Comparison of ENCODE assay signal across 1 cellular context in the genomic region with DNA sequence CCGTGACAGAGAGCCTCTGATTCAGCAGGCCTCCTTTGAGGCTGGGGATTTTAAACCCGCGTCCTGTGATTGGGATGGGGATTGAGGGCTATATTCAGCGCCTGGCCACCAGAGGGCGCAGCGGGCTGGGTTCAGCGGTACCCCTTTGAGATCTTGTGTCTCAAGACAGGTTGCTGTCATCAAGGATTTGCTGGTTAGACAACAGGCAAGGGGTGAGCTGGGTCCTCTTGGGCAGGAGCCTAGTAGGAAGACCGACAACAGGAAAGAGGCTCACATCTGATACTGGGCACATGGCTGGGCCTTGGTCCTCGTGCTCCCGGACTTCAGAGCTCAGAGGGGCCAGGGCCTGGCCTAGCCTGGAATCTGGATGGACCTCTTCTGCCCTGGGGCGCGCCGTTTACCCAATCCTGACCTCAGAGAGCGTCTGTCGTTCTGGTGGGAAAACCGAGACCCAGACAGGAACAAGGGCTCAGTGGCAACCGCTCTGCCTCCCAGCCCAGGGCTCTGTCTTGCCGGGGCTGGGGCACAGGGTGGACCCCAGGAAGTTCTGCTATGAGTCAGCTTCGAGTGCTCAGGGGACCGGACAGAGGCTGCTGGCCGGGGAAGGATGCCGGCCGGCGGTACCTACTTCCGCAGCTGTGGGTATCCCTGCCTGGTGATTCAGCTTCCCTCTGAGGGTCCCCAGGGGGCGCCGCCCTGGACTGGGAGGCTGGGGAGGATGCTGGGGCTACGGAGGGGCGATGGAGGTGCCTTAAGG.
TF ChIP-seq lines count a peak whose summit lies in the region.

No MANE protein-coding gene starts in this region.

TF ChIP-seq in HepG2, 621 proteins besides CTCF, POLR2A, EP300 and RAD21 (continued from another document and continues in another):
- TF ChIP-seq TBX2 (CRISPR knock-in tag; IDR thresholded peaks at IDR 0.05; ENCODE audit: borderline replicate concordance) (no peak), ZNF703 (CRISPR knock-in tag; IDR thresholded peaks at IDR 0.05; ENCODE audit: borderline replicate concordance) (no peak), MTF2 (CRISPR knock-in tag; IDR thresholded peaks at IDR 0.05; ENCODE audit: borderline replicate concordance) (no peak), RFXAP (CRISPR knock-in tag; IDR thresholded peaks at IDR 0.05; ENCODE audit: borderline replicate concordance) (no peak), FOXO1 (CRISPR knock-in tag; IDR thresholded peaks at IDR 0.05) (no peak), FOXK1 (CRISPR knock-in tag; IDR thresholded peaks at IDR 0.05; ENCODE audit: borderline replicate concordance, low read depth) (no peak), EHMT2 (IDR thresholded peaks at IDR 0.05; ENCODE audit: borderline replicate concordance, low read depth, low read length) (no peak), TBP (CRISPR knock-in tag; IDR thresholded peaks at IDR 0.05) (no peak), ZNF850 (CRISPR knock-in tag; conservative IDR thresholded peaks at IDR 0.05) (no peak), ZBTB7A (CRISPR knock-in tag; IDR thresholded peaks at IDR 0.05) (no peak), ZNF382 (CRISPR knock-in tag; IDR thresholded peaks at IDR 0.05; ENCODE audit: borderline replicate concordance) (no peak), ZSCAN20 (CRISPR knock-in tag; IDR thresholded peaks at IDR 0.05; ENCODE audit: borderline replicate concordance) (no peak), ZNF773 (CRISPR knock-in tag; IDR thresholded peaks at IDR 0.05; ENCODE audit: borderline replicate concordance) (no peak), SP1 (IDR thresholded peaks at IDR 0.05) (no peak), SP1 (CRISPR knock-in tag; IDR thresholded peaks at IDR 0.05) (no peak), HDAC2 (CRISPR knock-in tag; IDR thresholded peaks at IDR 0.05) (no peak), ZNF329 (CRISPR knock-in tag; IDR thresholded peaks at IDR 0.05; ENCODE audit: low read depth) (no peak), ZSCAN12 (CRISPR knock-in tag; IDR thresholded peaks at IDR 0.05) (no peak), CHCHD3 (CRISPR knock-in tag; IDR thresholded peaks at IDR 0.05) (no peak), ARHGAP35 (CRISPR knock-in tag; IDR thresholded peaks at IDR 0.05; ENCODE audit: borderline replicate concordance) (no peak), ZMYM3 (CRISPR knock-in tag; IDR thresholded peaks at IDR 0.05) (no peak), ETV6 (CRISPR knock-in tag; conservative IDR thresholded peaks at IDR 0.05) (no peak), TARDBP (CRISPR knock-in tag; IDR thresholded peaks at IDR 0.05) (0 out of 2 replicates have a peak, but pooled peaks have one; percentile 27), ZNF431 (CRISPR knock-in tag; IDR thresholded peaks at IDR 0.05; ENCODE audit: borderline replicate concordance, low read depth) (no peak), ZNF484 (CRISPR knock-in tag; IDR thresholded peaks at IDR 0.05; ENCODE audit: borderline replicate concordance, low read depth) (no peak), JUND (CRISPR knock-in tag; IDR thresholded peaks at IDR 0.05) (no peak), RNF2 (conservative IDR thresholded peaks at IDR 0.05; ENCODE audit: low read depth) (0 out of 2 replicates have a peak, but pooled peaks have one; percentile 34), REL (CRISPR knock-in tag; conservative IDR thresholded peaks at IDR 0.05) (no peak), RXRB (CRISPR knock-in tag; IDR thresholded peaks at IDR 0.05; ENCODE audit: borderline replicate concordance) (no peak)
- TF ChIP-seq, protein P1, sequence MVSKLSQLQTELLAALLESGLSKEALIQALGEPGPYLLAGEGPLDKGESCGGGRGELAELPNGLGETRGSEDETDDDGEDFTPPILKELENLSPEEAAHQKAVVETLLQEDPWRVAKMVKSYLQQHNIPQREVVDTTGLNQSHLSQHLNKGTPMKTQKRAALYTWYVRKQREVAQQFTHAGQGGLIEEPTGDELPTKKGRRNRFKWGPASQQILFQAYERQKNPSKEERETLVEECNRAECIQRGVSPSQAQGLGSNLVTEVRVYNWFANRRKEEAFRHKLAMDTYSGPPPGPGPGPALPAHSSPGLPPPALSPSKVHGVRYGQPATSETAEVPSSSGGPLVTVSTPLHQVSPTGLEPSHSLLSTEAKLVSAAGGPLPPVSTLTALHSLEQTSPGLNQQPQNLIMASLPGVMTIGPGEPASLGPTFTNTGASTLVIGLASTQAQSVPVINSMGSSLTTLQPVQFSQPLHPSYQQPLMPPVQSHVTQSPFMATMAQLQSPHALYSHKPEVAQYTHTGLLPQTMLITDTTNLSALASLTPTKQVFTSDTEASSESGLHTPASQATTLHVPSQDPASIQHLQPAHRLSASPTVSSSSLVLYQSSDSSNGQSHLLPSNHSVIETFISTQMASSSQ (IDR thresholded peaks at IDR 0.05; ENCODE audit: low read depth): no peak
- TF ChIP-seq, protein P1 (CRISPR knock-in tag; IDR thresholded peaks at IDR 0.05; ENCODE audit: borderline replicate concordance): no peak
- TF ChIP-seq, protein P2, sequence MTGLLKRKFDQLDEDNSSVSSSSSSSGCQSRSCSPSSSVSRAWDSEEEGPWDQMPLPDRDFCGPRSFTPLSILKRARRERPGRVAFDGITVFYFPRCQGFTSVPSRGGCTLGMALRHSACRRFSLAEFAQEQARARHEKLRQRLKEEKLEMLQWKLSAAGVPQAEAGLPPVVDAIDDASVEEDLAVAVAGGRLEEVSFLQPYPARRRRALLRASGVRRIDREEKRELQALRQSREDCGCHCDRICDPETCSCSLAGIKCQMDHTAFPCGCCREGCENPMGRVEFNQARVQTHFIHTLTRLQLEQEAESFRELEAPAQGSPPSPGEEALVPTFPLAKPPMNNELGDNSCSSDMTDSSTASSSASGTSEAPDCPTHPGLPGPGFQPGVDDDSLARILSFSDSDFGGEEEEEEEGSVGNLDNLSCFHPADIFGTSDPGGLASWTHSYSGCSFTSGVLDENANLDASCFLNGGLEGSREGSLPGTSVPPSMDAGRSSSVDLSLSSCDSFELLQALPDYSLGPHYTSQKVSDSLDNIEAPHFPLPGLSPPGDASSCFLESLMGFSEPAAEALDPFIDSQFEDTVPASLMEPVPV (CRISPR knock-in tag; IDR thresholded peaks at IDR 0.05): 0 out of 2 replicates have a peak, but pooled peaks have one; percentile 33
- TF ChIP-seq, protein P3, sequence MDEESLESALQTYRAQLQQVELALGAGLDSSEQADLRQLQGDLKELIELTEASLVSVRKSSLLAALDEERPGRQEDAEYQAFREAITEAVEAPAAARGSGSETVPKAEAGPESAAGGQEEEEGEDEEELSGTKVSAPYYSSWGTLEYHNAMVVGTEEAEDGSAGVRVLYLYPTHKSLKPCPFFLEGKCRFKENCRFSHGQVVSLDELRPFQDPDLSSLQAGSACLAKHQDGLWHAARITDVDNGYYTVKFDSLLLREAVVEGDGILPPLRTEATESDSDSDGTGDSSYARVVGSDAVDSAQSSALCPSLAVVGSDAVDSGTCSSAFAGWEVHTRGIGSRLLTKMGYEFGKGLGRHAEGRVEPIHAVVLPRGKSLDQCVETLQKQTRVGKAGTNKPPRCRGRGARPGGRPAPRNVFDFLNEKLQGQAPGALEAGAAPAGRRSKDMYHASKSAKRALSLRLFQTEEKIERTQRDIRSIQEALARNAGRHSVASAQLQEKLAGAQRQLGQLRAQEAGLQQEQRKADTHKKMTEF (CRISPR knock-in tag; IDR thresholded peaks at IDR 0.05): no peak
- TF ChIP-seq, protein P4, sequence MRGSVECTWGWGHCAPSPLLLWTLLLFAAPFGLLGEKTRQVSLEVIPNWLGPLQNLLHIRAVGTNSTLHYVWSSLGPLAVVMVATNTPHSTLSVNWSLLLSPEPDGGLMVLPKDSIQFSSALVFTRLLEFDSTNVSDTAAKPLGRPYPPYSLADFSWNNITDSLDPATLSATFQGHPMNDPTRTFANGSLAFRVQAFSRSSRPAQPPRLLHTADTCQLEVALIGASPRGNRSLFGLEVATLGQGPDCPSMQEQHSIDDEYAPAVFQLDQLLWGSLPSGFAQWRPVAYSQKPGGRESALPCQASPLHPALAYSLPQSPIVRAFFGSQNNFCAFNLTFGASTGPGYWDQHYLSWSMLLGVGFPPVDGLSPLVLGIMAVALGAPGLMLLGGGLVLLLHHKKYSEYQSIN (CRISPR knock-in tag; IDR thresholded peaks at IDR 0.05; ENCODE audit: borderline replicate concordance): no peak
- TF ChIP-seq, protein P5, sequence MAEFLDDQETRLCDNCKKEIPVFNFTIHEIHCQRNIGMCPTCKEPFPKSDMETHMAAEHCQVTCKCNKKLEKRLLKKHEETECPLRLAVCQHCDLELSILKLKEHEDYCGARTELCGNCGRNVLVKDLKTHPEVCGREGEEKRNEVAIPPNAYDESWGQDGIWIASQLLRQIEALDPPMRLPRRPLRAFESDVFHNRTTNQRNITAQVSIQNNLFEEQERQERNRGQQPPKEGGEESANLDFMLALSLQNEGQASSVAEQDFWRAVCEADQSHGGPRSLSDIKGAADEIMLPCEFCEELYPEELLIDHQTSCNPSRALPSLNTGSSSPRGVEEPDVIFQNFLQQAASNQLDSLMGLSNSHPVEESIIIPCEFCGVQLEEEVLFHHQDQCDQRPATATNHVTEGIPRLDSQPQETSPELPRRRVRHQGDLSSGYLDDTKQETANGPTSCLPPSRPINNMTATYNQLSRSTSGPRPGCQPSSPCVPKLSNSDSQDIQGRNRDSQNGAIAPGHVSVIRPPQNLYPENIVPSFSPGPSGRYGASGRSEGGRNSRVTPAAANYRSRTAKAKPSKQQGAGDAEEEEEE (CRISPR knock-in tag; IDR thresholded peaks at IDR 0.05; ENCODE audit: borderline replicate concordance): no peak
- TF ChIP-seq, protein P6, sequence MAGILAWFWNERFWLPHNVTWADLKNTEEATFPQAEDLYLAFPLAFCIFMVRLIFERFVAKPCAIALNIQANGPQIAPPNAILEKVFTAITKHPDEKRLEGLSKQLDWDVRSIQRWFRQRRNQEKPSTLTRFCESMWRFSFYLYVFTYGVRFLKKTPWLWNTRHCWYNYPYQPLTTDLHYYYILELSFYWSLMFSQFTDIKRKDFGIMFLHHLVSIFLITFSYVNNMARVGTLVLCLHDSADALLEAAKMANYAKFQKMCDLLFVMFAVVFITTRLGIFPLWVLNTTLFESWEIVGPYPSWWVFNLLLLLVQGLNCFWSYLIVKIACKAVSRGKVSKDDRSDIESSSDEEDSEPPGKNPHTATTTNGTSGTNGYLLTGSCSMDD (CRISPR knock-in tag; IDR thresholded peaks at IDR 0.05): no peak
- TF ChIP-seq, protein P7, sequence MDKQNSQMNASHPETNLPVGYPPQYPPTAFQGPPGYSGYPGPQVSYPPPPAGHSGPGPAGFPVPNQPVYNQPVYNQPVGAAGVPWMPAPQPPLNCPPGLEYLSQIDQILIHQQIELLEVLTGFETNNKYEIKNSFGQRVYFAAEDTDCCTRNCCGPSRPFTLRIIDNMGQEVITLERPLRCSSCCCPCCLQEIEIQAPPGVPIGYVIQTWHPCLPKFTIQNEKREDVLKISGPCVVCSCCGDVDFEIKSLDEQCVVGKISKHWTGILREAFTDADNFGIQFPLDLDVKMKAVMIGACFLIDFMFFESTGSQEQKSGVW (CRISPR knock-in tag; IDR thresholded peaks at IDR 0.05; ENCODE audit: borderline replicate concordance): no peak
- TF ChIP-seq, protein P8, sequence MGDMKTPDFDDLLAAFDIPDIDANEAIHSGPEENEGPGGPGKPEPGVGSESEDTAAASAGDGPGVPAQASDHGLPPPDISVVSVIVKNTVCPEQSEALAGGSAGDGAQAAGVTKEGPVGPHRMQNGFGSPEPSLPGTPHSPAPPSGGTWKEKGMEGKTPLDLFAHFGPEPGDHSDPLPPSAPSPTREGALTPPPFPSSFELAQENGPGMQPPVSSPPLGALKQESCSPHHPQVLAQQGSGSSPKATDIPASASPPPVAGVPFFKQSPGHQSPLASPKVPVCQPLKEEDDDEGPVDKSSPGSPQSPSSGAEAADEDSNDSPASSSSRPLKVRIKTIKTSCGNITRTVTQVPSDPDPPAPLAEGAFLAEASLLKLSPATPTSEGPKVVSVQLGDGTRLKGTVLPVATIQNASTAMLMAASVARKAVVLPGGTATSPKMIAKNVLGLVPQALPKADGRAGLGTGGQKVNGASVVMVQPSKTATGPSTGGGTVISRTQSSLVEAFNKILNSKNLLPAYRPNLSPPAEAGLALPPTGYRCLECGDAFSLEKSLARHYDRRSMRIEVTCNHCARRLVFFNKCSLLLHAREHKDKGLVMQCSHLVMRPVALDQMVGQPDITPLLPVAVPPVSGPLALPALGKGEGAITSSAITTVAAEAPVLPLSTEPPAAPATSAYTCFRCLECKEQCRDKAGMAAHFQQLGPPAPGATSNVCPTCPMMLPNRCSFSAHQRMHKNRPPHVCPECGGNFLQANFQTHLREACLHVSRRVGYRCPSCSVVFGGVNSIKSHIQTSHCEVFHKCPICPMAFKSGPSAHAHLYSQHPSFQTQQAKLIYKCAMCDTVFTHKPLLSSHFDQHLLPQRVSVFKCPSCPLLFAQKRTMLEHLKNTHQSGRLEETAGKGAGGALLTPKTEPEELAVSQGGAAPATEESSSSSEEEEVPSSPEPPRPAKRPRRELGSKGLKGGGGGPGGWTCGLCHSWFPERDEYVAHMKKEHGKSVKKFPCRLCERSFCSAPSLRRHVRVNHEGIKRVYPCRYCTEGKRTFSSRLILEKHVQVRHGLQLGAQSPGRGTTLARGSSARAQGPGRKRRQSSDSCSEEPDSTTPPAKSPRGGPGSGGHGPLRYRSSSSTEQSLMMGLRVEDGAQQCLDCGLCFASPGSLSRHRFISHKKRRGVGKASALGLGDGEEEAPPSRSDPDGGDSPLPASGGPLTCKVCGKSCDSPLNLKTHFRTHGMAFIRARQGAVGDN (CRISPR knock-in tag; IDR thresholded peaks at IDR 0.05): peak; percentile 42
- TF ChIP-seq, protein P9, sequence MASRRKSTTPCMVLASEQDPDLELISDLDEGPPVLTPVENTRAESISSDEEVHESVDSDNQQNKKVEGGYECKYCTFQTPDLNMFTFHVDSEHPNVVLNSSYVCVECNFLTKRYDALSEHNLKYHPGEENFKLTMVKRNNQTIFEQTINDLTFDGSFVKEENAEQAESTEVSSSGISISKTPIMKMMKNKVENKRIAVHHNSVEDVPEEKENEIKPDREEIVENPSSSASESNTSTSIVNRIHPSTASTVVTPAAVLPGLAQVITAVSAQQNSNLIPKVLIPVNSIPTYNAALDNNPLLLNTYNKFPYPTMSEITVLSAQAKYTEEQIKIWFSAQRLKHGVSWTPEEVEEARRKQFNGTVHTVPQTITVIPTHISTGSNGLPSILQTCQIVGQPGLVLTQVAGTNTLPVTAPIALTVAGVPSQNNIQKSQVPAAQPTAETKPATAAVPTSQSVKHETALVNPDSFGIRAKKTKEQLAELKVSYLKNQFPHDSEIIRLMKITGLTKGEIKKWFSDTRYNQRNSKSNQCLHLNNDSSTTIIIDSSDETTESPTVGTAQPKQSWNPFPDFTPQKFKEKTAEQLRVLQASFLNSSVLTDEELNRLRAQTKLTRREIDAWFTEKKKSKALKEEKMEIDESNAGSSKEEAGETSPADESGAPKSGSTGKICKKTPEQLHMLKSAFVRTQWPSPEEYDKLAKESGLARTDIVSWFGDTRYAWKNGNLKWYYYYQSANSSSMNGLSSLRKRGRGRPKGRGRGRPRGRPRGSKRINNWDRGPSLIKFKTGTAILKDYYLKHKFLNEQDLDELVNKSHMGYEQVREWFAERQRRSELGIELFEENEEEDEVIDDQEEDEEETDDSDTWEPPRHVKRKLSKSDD (CRISPR knock-in tag; IDR thresholded peaks at IDR 0.05; ENCODE audit: low read depth): no peak
